In the genomic region with DNA sequence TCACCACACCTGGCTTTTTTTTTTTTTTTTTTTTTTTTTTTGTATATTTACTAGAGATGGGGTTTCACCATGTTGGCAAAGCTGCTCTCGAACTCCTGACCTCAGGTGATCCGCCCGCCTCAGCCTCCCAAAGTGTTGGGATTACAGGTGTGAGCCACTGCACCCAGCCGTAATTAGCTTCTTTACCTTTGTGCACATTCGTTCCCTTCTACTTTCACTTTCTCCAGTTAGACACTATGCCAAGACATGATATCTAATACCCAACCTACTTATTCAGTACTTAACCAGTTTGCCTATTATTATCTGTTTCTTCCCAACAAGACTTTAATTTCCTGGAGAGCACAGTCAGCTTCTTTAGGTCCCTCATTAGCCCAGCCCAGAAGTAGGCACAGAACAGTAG, we compare ENCODE assay signal across 1 cellular context.
TF ChIP-seq lines count a peak whose summit lies in the region.

No MANE protein-coding gene starts in this region.

TF ChIP-seq in WTC11, 78 proteins besides CTCF, POLR2A, EP300 and RAD21 (continued from another document):
- no peak for TF ChIP-seq STAT6 (CRISPR knock-in tag; conservative IDR thresholded peaks at IDR 0.05; ENCODE audit: low read depth)
- no peak for TF ChIP-seq OVOL2 (CRISPR knock-in tag; IDR thresholded peaks at IDR 0.05; ENCODE audit: borderline replicate concordance)
- TF ChIP-seq, protein P1, sequence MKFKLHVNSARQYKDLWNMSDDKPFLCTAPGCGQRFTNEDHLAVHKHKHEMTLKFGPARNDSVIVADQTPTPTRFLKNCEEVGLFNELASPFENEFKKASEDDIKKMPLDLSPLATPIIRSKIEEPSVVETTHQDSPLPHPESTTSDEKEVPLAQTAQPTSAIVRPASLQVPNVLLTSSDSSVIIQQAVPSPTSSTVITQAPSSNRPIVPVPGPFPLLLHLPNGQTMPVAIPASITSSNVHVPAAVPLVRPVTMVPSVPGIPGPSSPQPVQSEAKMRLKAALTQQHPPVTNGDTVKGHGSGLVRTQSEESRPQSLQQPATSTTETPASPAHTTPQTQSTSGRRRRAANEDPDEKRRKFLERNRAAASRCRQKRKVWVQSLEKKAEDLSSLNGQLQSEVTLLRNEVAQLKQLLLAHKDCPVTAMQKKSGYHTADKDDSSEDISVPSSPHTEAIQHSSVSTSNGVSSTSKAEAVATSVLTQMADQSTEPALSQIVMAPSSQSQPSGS (CRISPR knock-in tag; IDR thresholded peaks at IDR 0.05; ENCODE audit: borderline replicate concordance, low read depth): no peak
- TF ChIP-seq, protein P2, sequence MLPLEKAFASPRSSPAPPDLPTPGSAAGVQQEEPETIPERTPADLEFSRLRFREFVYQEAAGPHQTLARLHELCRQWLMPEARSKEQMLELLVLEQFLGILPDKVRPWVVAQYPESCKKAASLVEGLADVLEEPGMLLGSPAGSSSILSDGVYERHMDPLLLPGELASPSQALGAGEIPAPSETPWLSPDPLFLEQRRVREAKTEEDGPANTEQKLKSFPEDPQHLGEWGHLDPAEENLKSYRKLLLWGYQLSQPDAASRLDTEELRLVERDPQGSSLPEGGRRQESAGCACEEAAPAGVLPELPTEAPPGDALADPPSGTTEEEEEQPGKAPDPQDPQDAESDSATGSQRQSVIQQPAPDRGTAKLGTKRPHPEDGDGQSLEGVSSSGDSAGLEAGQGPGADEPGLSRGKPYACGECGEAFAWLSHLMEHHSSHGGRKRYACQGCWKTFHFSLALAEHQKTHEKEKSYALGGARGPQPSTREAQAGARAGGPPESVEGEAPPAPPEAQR (CRISPR knock-in tag; IDR thresholded peaks at IDR 0.05): no peak
